In the genomic region with DNA sequence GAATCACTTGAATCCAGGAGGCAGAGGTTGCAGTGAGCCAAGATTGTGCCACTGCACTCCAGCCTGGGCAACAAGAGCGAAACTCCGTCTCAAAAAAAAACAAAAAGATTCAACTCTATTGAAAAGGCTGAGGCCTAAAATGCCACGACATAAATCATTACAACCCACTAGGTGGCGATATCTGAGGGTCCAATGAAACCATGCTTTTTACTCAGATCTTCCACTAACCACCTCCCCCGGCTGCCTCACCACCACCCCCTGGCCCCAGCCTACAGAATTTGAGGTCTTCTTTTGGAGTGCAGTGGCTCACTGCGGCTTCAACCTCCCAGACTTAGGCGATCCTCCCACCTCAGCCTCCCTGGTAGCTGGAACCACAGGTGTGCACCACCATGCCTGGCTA, we compare ENCODE assay signal across 8 cellular contexts. TPM values are rescaled to one million over a fixed set of nuclear protein-coding genes. Genes with fewer than 3 reads are reported as not detected.
DNase-seq lines count a peak whose midpoint lies in the region; ATAC-seq, FAIRE-seq and TF ChIP-seq lines count a peak whose summit lies in the region.

No MANE protein-coding gene starts in this region.

- CTCF ChIA-PET in RWPE1 (lab: Yijun Ruan, JAX) = interaction anchor here (0.6 to 0.9 kb wide), 4 partner anchors 9 to 1678 kb away, joined by 3 to 6 read pairs (median 4); no protein-coding TSS in a partner anchor

- peak; percentile 60 for DNase-seq in AG08396 (ENCODE audit: low spot score)
- peak; percentile 49 for DNase-seq in RWPE1 (ENCODE audit: low spot score)
- no peak for DNase-seq in astrocyte (ENCODE audit: low read depth)
- peak in 1 of 3 donors; percentile 51 for DNase-seq in mucosa of descending colon
- DNase-seq in midbrain (lab: John Stamatoyannopoulos, UW) = no peak
- no peak for DNase-seq in NCI-H345 treated with DMSO at 0.1 percent for 48 hours (lab: John Stamatoyannopoulos, UW; ENCODE audit: unreplicated experiment)

- no peak overlapping the region for H3K4me3 Mint-ChIP-seq in astrocyte (ENCODE audit: unreplicated experiment)

- H3K27ac ChIP-seq in RWPE1 (no peak overlapping the region), astrocyte (ENCODE audit: low read depth, low read length) (no peak overlapping the region)

- no peaks in the 10 kb centered on the region for H3K4me1 Mint-ChIP-seq in astrocyte (ENCODE audit: low read depth, unreplicated experiment)

- FAIRE-seq in astrocyte (lab: Jason Lieb, UNC) = no peak

- ATAC-seq in GM18498 (IDR thresholded peaks at IDR 0.05; ENCODE audit: unreplicated experiment) (peak; percentile 88), HG03175 (IDR thresholded peaks at IDR 0.05; ENCODE audit: unreplicated experiment) (peak; percentile 86), mucosa of descending colon (peak; percentile 63)

- H3K4me1 ChIP-seq in astrocyte (ENCODE audit: insufficient read depth, low read length) (no peaks in the 10 kb centered on the region), mucosa of descending colon (ENCODE audit: low read depth) (no peaks in the 10 kb centered on the region)

- no peaks in the 10 kb centered on the region for H3K27me3 Mint-ChIP-seq in astrocyte (ENCODE audit: low read depth, unreplicated experiment)

- POLR2A ChIA-PET in RWPE1 (lab: Yijun Ruan, JAX; ENCODE audit: low non-redundant PET) = interaction anchor here (0.6 kb wide), 1 partner anchor 10 kb away, joined by 6 read pairs; no protein-coding TSS in a partner anchor

- H3K27ac Mint-ChIP-seq in astrocyte (ENCODE audit: unreplicated experiment) = no peak overlapping the region

- no peak overlapping the region for H3K4me2 ChIP-seq in astrocyte (ENCODE audit: low read length)

- no peak overlapping the region for H2AFZ ChIP-seq in astrocyte (ENCODE audit: low read depth, low read length)

- no peaks in the 10 kb centered on the region for H3K9me3 ChIP-seq in astrocyte (ENCODE audit: insufficient read depth, low read depth, low read length)
- no peaks in the 10 kb centered on the region for H3K9me3 ChIP-seq in mucosa of descending colon

- TF ChIP-seq CTCF in RWPE1 (conservative IDR thresholded peaks at IDR 0.05; ENCODE audit: low read depth) = no peak; the same call in 1 of the 2 replicates
- peak; percentile 21 for TF ChIP-seq CTCF in astrocyte (IDR thresholded peaks at IDR 0.05; ENCODE audit: insufficient read depth, low read depth, low read length)
- no peak for TF ChIP-seq CTCF in mucosa of descending colon (IDR thresholded peaks at IDR 0.05)

- H3K36me3 ChIP-seq in astrocyte (ENCODE audit: insufficient read depth, low read length) (peaks cover 3% of the 10 kb centered on the region), mucosa of descending colon (ENCODE audit: low read depth) (no peaks in the 10 kb centered on the region)

- peaks cover 5% of the 10 kb centered on the region for H3K36me3 Mint-ChIP-seq in astrocyte (ENCODE audit: low read depth, unreplicated experiment)

- no peaks in the 10 kb centered on the region for H3K79me2 ChIP-seq in astrocyte (ENCODE audit: insufficient read depth, low read length)

- intact Hi-C loops in mucosa of descending colon (cut with DNase I, micrococcal nuclease) = no loop called here

- no peak overlapping the region for H3K9ac ChIP-seq in astrocyte (ENCODE audit: low read length)

- no peak overlapping the region for H3K4me3 ChIP-seq in astrocyte (ENCODE audit: insufficient read depth, low read depth, low read length)
- no peak overlapping the region for H3K4me3 ChIP-seq in mucosa of descending colon

- H4K20me1 ChIP-seq in astrocyte (ENCODE audit: insufficient read depth, low read length) = no peaks in the 10 kb centered on the region

- H3K9me3 Mint-ChIP-seq in astrocyte (ENCODE audit: unreplicated experiment) = no peaks in the 10 kb centered on the region

- H3K27me3 ChIP-seq in astrocyte (ENCODE audit: insufficient read depth, low read length) = no peaks in the 10 kb centered on the region

RNA-seq across cellular contexts. Expression of a gene that starts 57.5 kb away (rescaled TPM):
- total RNA-seq in astrocyte (11.1 and 14.3 TPM in 2 replicates), mucosa of descending colon (1 to 10 TPM; 3.5 to 8.6 (median 5.0) TPM)

Comparison
In these comparisons a context has a peak if more than half of its experiments do, and no peak if none do; other contexts are left out.
1. DNase-seq: peak in AG08396 (single experiment) and RWPE1 (single experiment); none in astrocyte (single experiment), midbrain (single experiment) and NCI-H345 treated with DMSO at 0.1 percent for 48 hours (single experiment).
2. Peak in every context shown above with its lines, with median percentiles within 50 percentile points of each other: ATAC-seq.